ENCODE assay signal across 1 cellular context in the genomic region with DNA sequence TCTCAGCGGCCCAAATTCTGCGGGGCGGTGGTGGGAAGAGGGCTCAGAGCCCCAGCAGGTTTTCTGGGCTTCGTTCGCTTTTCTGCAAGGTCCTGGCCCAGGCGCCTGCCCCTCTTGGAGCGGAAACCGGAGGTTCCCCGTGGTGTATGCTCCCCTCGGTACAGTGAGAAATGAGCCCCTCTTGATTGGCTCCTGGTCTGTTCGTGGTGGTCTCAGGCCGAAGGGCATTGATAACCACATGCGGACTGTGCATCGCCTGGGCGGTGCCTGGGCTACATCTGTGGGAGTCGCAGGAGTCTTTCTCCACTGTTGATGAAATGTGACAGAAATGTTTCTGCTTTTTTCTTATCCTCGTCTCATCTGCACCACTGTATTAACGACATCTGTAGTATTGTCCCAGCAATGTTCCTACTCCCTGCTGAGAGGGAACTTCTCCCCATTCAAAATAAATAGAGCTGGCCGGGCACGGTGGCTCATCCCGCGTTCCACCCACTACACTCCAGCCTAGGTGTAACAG.
TF ChIP-seq lines count a peak whose summit lies in the region.

No MANE protein-coding gene starts in this region.

TF ChIP-seq in H1, 55 proteins besides CTCF, POLR2A, EP300 and RAD21:
- TF ChIP-seq YY1 (IDR thresholded peaks at IDR 0.05; ENCODE audit: low read depth, low read length) (no peak), JUND (IDR thresholded peaks at IDR 0.05; ENCODE audit: low read length) (no peak), SP4 (IDR thresholded peaks at IDR 0.05; ENCODE audit: low read length) (no peak), POLR2AphosphoS5 (IDR thresholded peaks at IDR 0.05; ENCODE audit: low read depth, low read length) (no peak), BACH1 (IDR thresholded peaks at IDR 0.05; ENCODE audit: low read length) (no peak), MAFK (IDR thresholded peaks at IDR 0.05; ENCODE audit: low read depth, low read length) (no peak), BCL11A (IDR thresholded peaks at IDR 0.05; ENCODE audit: low read depth in 2 of 2, low read length in 2 of 2) (no peak), RXRA (IDR thresholded peaks at IDR 0.05; ENCODE audit: insufficient read depth, low read depth, low read length) (no peak), CHD1 (IDR thresholded peaks at IDR 0.05; ENCODE audit: low read depth, low read length) (no peak), RNF2 (IDR thresholded peaks at IDR 0.05; ENCODE audit: borderline replicate concordance, low read depth, low read length, missing control alignments, poor library complexity, severe bottlenecking) (no peak), SIRT6 (IDR thresholded peaks at IDR 0.05; ENCODE audit: low read length) (no peak), POU5F1 (IDR thresholded peaks at IDR 0.05; ENCODE audit: low read depth, low read length) (no peak), CBX5 (IDR thresholded peaks at IDR 0.05; ENCODE audit: low read depth, low read length) (no peak), SRF (IDR thresholded peaks at IDR 0.05; ENCODE audit: low read depth, low read length) (no peak), KDM1A (IDR thresholded peaks at IDR 0.05; ENCODE audit: borderline replicate concordance, low read length) (no peak), TAF7 (optimal IDR thresholded peaks at IDR 0.05; ENCODE audit: borderline replicate concordance, low read depth, low read length) (no peak), TEAD4 (IDR thresholded peaks at IDR 0.05; ENCODE audit: low read depth, low read length) (no peak), RFX5 (IDR thresholded peaks at IDR 0.05; ENCODE audit: borderline replicate concordance, low read depth, low read length) (no peak)
